ENCODE assay signal across 9 cellular contexts in genomic region chrX:151393514-151393913, GRCh38. TPM values are rescaled to one million over a fixed set of nuclear protein-coding genes. Genes with fewer than 3 reads are reported as not detected.
DNase-seq lines count a peak whose midpoint lies in the region; ATAC-seq, FAIRE-seq and TF ChIP-seq lines count a peak whose summit lies in the region.
"Had no signal": no experiment of that assay in that cellular context is flagged by ENCODE, and none has a peak within 500 bp of the region (broad histone marks: within the 10 kb centered on the region; RNA-seq: fewer than 3 reads in every experiment).

No MANE protein-coding gene starts in this region.

- no peak overlapping the region for H3K9ac ChIP-seq in Loucy (ENCODE audit: low read depth, low read length, poor library complexity, severe bottlenecking)

- no peaks in the 10 kb centered on the region for H3K36me3 ChIP-seq in Loucy (ENCODE audit: insufficient read depth, low read length)

- H3K27ac Mint-ChIP-seq in activated T-helper 17 cell treated with anti-CD3 and anti-CD28 coated beads, Interleukin-2, amount 50 U/mL, for 72 hours = peak overlapping the region; percentile 83

- H3K4me1 ChIP-seq in Loucy (ENCODE audit: insufficient read depth, low read length, poor library complexity, severe bottlenecking) = peaks cover 7% of the 10 kb centered on the region

- peak overlapping the region; percentile 42 for H3K4me3 Mint-ChIP-seq in activated T-helper 17 cell treated with anti-CD3 and anti-CD28 coated beads, Interleukin-2, amount 50 U/mL, for 72 hours

- DNase-seq in DMS53 (lab: John Stamatoyannopoulos, UW) (peak; percentile 32), DMS53 treated with DMSO at 0.1 percent for 48 hours (lab: John Stamatoyannopoulos, UW; ENCODE audit: unreplicated experiment) (no peak), LoVo (ENCODE audit: low spot score) (no peak), HTR-8/SVneo (ENCODE audit: insufficient read length, low spot score) (no peak), NCI-H524 treated with DMSO at 0.1 percent for 48 hours (lab: John Stamatoyannopoulos, UW) (no peak)
- DNase-seq in stimulated activated CD4-positive, alpha-beta T cell treated with anti-CD3 and anti-CD28 coated beads, TNF-alpha, amount 100 ng/mL, for 48 hours (ENCODE audit: low read depth in 3 of 3) = peak; percentile 3 to 15 (median 9)

- H3K9me3 ChIP-seq in Loucy (ENCODE audit: insufficient read depth, low read depth, low read length) = no peaks in the 10 kb centered on the region

- peak; percentile 58 for ATAC-seq in activated T-helper 17 cell treated with anti-CD3 and anti-CD28 coated beads, Interleukin-2, amount 50 U/mL, for 72 hours (replicated peaks)

- FAIRE-seq in HTR-8/SVneo (lab: Jason Lieb, UNC) = no peak
- FAIRE-seq: A204.1 had no signal

- no peak overlapping the region for H2AFZ ChIP-seq in Loucy (ENCODE audit: low read length)

- peaks cover 10% of the 10 kb centered on the region for H3K36me3 Mint-ChIP-seq in activated T-helper 17 cell treated with anti-CD3 and anti-CD28 coated beads, Interleukin-2, amount 50 U/mL, for 72 hours (ENCODE audit: low read depth)

- no peaks in the 10 kb centered on the region for H3K27me3 Mint-ChIP-seq in activated T-helper 17 cell treated with anti-CD3 and anti-CD28 coated beads, Interleukin-2, amount 50 U/mL, for 72 hours

- peaks cover 7% of the 10 kb centered on the region for H3K4me1 Mint-ChIP-seq in activated T-helper 17 cell treated with anti-CD3 and anti-CD28 coated beads, Interleukin-2, amount 50 U/mL, for 72 hours

- no peak for TF ChIP-seq CTCF in Loucy (conservative IDR thresholded peaks at IDR 0.05; ENCODE audit: low read length)

- no peaks in the 10 kb centered on the region for H3K9me3 Mint-ChIP-seq in activated T-helper 17 cell treated with anti-CD3 and anti-CD28 coated beads, Interleukin-2, amount 50 U/mL, for 72 hours

- peaks cover 10% of the 10 kb centered on the region for H4K20me1 ChIP-seq in Loucy (ENCODE audit: insufficient read depth, low read length, poor library complexity, severe bottlenecking)

- peaks cover 18% of the 10 kb centered on the region for H3K79me2 ChIP-seq in Loucy (ENCODE audit: insufficient read depth, low read length)

- no peaks in the 10 kb centered on the region for H3K9me2 ChIP-seq in Loucy (replicated peaks; ENCODE audit: low read depth, low read length)

- H3K27me3 ChIP-seq in Loucy (ENCODE audit: insufficient read depth, low read length, poor library complexity, severe bottlenecking) = no peaks in the 10 kb centered on the region

- H3K4me3 ChIP-seq in Loucy (ENCODE audit: low read length, poor library complexity, severe bottlenecking) = no peak overlapping the region

- peak overlapping the region; percentile 30 for H3K4me2 ChIP-seq in Loucy (ENCODE audit: low read depth, low read length, poor library complexity, severe bottlenecking)

- no peaks in the 10 kb centered on the region; the same call in 1 of the 2 replicates for H3F3A ChIP-seq in Loucy (ENCODE audit: low read depth)

RNA-seq across cellular contexts. Expression of gene VMA21, which starts 3.5 kb away (rescaled TPM):
- total RNA-seq in activated T-helper 17 cell treated with anti-CD3 and anti-CD28 coated beads, Interleukin-2, amount 50 U/mL, for 72 hours = 10 to 100 TPM; 26.2 to 50.9 TPM

Comparison
In these comparisons a context has a peak if more than half of its experiments do, and no peak if none do; other contexts are left out.
1. DNase-seq: peak in DMS53 (single experiment) and stimulated activated CD4-positive, alpha-beta T cell treated with anti-CD3 and anti-CD28 coated beads, TNF-alpha, amount 100 ng/mL, for 48 hours (3 of 3); none in DMS53 treated with DMSO at 0.1 percent for 48 hours (single experiment), LoVo (single experiment), HTR-8/SVneo (single experiment) and NCI-H524 treated with DMSO at 0.1 percent for 48 hours (single experiment).